1 cellular context compared by ENCODE assay signal in the genomic region with DNA sequence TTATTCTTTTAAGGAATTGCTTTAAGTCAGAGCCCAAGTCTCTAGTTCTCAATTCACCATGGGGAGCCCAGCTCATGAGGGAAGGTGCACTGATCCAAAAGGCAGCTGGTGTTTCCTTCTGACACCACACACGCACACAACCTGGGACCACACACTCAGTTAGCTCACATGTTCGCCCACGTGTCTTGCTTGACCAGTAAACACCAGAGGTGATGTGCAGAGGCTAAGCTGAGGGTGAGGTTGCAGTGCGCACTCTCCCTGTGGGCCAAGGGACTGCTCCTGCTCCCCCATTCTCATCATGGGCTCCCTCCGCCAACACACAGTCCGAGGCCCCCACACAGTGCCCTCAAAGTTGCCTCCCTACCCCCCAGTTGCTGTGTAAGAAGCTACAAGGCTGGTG.
A peak's percentile ranks its signal among the peaks of the same experiment; 100 is the strongest.
TF ChIP-seq lines count a peak whose summit lies in the region.

No MANE protein-coding gene starts in this region.

TF ChIP-seq in HepG2, 621 proteins besides CTCF, POLR2A, EP300 and RAD21 (continued from another document):
- TF ChIP-seq, protein P1, sequence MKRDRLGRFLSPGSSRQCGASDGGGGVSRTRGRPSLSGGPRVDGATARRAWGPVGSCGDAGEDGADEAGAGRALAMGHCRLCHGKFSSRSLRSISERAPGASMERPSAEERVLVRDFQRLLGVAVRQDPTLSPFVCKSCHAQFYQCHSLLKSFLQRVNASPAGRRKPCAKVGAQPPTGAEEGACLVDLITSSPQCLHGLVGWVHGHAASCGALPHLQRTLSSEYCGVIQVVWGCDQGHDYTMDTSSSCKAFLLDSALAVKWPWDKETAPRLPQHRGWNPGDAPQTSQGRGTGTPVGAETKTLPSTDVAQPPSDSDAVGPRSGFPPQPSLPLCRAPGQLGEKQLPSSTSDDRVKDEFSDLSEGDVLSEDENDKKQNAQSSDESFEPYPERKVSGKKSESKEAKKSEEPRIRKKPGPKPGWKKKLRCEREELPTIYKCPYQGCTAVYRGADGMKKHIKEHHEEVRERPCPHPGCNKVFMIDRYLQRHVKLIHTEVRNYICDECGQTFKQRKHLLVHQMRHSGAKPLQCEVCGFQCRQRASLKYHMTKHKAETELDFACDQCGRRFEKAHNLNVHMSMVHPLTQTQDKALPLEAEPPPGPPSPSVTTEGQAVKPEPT (CRISPR knock-in tag; IDR thresholded peaks at IDR 0.05; ENCODE audit: low read depth): 0 out of 2 replicates have a peak, but pooled peaks have one; percentile 3
- TF ChIP-seq EED (CRISPR knock-in tag; IDR thresholded peaks at IDR 0.05): 0 out of 2 replicates have a peak, but pooled peaks have one; percentile 3
- TF ChIP-seq MAZ (IDR thresholded peaks at IDR 0.05; ENCODE audit: borderline replicate concordance, low read depth, low read length): no peak
- 0 out of 2 replicates have a peak, but pooled peaks have one; percentile 16 for TF ChIP-seq MAZ (CRISPR knock-in tag; IDR thresholded peaks at IDR 0.05; ENCODE audit: low read depth)
- TF ChIP-seq ZIK1 (CRISPR knock-in tag; IDR thresholded peaks at IDR 0.05; ENCODE audit: borderline replicate concordance, low read depth): 0 out of 2 replicates have a peak, but pooled peaks have one; percentile 12
- TF ChIP-seq ARNTL (CRISPR knock-in tag; IDR thresholded peaks at IDR 0.05): peak; percentile 71
- TF ChIP-seq, protein P2, sequence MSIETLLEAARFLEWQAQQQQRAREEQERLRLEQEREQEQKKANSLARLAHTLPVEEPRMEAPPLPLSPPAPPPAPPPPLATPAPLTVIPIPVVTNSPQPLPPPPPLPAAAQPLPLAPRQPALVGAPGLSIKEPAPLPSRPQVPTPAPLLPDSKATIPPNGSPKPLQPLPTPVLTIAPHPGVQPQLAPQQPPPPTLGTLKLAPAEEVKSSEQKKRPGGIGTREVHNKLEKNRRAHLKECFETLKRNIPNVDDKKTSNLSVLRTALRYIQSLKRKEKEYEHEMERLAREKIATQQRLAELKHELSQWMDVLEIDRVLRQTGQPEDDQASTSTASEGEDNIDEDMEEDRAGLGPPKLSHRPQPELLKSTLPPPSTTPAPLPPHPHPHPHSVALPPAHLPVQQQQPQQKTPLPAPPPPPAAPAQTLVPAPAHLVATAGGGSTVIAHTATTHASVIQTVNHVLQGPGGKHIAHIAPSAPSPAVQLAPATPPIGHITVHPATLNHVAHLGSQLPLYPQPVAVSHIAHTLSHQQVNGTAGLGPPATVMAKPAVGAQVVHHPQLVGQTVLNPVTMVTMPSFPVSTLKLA (IDR thresholded peaks at IDR 0.05): peak; percentile 79
- TF ChIP-seq, protein P3, sequence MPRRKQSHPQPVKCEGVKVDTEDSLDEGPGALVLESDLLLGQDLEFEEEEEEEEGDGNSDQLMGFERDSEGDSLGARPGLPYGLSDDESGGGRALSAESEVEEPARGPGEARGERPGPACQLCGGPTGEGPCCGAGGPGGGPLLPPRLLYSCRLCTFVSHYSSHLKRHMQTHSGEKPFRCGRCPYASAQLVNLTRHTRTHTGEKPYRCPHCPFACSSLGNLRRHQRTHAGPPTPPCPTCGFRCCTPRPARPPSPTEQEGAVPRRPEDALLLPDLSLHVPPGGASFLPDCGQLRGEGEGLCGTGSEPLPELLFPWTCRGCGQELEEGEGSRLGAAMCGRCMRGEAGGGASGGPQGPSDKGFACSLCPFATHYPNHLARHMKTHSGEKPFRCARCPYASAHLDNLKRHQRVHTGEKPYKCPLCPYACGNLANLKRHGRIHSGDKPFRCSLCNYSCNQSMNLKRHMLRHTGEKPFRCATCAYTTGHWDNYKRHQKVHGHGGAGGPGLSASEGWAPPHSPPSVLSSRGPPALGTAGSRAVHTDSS (CRISPR knock-in tag; conservative IDR thresholded peaks at IDR 0.05): no peak
